In the genomic region with DNA sequence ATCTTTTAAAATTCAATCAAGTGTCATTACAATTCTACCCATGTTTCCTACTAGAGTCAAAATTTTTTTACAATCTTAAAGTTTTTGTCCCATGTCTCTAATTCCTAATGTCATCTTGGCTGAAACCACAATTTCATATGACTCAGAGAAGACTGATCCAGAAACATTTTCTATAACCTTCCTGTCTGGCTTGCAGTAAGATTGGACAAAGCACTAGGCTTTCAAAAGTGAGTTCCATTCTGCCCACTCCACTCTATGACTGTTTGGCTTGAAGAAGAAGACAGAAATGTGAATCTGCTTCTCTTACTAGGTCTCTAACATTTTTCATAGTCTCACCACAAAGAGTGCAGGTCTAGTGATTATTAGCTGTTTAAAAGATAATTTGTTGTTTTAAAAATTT, we compare ENCODE assay signal across 7 cellular contexts.
DNase-seq lines count a peak whose midpoint lies in the region; ATAC-seq and TF ChIP-seq lines count a peak whose summit lies in the region.

No MANE protein-coding gene starts in this region.

- H3K4me1 ChIP-seq in gastrocnemius medialis, result peaks cover 77% of the 10 kb centered on the region in 2 donors

- no peak for TF ChIP-seq CTCF in gastrocnemius medialis (IDR thresholded peaks at IDR 0.05 in 4 of 5, conservative IDR thresholded peaks at IDR 0.05 in 1 of 5)

- H3K36me3 ChIP-seq in gastrocnemius medialis, result peaks cover 0 to 8% of the 10 kb centered on the region in 2 donors

- intact Hi-C loops in gastrocnemius medialis (cut with DNase I; ENCODE audit: low total_unique reads), result loop anchor here (5.0 kb wide), 2 partner anchors 67 to 88 kb away; a partner anchor contains a TSS

- in situ Hi-C loops in gastrocnemius medialis (cut with MboI; ENCODE audit: low sequenced_read_pairs in 4 of 4), result no loop called here

- H3K27ac ChIP-seq in gastrocnemius medialis, result peak overlapping the region; percentile 85 to 89 (median 86)

- peak in 1 of 2 donors; percentile 29 for ATAC-seq in gastrocnemius medialis
- no peak for ATAC-seq in HG02884 (IDR thresholded peaks at IDR 0.05; ENCODE audit: unreplicated experiment)

- no peak for TF ChIP-seq POLR2A in gastrocnemius medialis (IDR thresholded peaks at IDR 0.05)

- no peak overlapping the region for H3K4me3 ChIP-seq in gastrocnemius medialis

- peak; percentile 44 for DNase-seq in GM04504 (ENCODE audit: low read depth)
- peak; percentile 24 for DNase-seq in NAMALWA (ENCODE audit: low spot score)
- DNase-seq in dermis blood vessel endothelial cell, result peak; percentile 63
- DNase-seq in gastrocnemius medialis, result no peak
- no peak for DNase-seq in COR-L47 (lab: John Stamatoyannopoulos, UW)
- no peak for DNase-seq in DMS153 (lab: John Stamatoyannopoulos, UW)

- no peaks in the 10 kb centered on the region for H3K27me3 ChIP-seq in gastrocnemius medialis

- H3K9me3 ChIP-seq in gastrocnemius medialis, result no peaks in the 10 kb centered on the region

Comparison
In these comparisons a context has a peak if more than half of its experiments do, and no peak if none do; other contexts are left out.
1. DNase-seq: peak in GM04504 (single experiment), NAMALWA (single experiment) and dermis blood vessel endothelial cell (single experiment); none in gastrocnemius medialis (0 of 2), COR-L47 (single experiment) and DMS153 (single experiment).